Comparison of ENCODE assay signal across 1 cellular context in the genomic region with DNA sequence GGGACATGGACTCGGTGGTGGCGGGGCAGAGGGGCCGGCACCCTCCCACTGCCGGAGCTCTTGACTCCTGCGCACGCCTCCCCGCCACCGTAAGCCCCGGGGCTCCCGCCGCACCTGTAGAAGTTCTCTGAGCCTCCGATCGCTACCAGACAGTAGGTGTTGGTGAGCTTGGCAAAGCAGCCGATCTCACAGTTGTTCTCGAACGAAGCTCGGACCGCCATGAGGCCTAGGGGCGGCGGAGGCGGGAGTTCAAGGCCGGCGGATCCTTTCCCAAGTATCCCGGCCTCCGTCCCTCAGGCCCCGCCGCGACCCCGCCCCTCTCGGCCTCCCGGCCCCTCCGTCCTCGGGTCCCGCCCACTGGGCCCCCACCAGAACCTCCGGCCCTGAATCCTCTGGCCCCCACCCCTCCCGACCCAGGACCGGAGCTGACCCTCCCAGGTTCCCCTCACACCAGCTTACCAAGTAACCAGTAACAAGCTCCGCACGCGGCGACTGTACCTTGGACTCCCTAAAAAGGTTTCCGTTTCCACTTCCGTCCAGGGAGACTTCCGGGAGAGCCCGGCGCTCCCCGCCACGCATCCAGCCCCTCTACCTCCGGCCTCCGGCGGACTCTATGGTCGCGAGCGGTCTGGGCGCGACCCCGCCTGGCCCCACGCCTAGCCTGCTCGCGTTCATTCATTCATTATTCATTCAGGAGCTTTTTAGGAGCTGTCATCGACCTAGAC.
TF ChIP-seq lines count a peak whose summit lies in the region.

A gene (minus strand): TSS at position 506 of the 725 bp plus-strand sequence. CDS start 285 bp downstream, at position 221.

TF ChIP-seq in HEK293, 187 proteins besides CTCF, POLR2A, EP300 and RAD21 (continued from another document and continues in another):
- TF ChIP-seq, protein P1, sequence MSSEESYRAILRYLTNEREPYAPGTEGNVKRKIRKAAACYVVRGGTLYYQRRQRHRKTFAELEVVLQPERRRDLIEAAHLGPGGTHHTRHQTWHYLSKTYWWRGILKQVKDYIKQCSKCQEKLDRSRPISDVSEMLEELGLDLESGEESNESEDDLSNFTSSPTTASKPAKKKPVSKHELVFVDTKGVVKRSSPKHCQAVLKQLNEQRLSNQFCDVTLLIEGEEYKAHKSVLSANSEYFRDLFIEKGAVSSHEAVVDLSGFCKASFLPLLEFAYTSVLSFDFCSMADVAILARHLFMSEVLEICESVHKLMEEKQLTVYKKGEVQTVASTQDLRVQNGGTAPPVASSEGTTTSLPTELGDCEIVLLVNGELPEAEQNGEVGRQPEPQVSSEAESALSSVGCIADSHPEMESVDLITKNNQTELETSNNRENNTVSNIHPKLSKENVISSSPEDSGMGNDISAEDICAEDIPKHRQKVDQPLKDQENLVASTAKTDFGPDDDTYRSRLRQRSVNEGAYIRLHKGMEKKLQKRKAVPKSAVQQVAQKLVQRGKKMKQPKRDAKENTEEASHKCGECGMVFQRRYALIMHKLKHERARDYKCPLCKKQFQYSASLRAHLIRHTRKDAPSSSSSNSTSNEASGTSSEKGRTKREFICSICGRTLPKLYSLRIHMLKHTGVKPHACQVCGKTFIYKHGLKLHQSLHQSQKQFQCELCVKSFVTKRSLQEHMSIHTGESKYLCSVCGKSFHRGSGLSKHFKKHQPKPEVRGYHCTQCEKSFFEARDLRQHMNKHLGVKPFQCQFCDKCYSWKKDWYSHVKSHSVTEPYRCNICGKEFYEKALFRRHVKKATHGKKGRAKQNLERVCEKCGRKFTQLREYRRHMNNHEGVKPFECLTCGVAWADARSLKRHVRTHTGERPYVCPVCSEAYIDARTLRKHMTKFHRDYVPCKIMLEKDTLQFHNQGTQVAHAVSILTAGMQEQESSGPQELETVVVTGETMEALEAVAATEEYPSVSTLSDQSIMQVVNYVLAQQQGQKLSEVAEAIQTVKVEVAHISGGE (tag by site-specific recombination; conservative IDR thresholded peaks at IDR 0.05; ENCODE audit: low read depth) = peak; percentile 96
- TF ChIP-seq ZNF629 (tag by site-specific recombination; IDR thresholded peaks at IDR 0.05) (0 out of 2 replicates have a peak, but pooled peaks have one; percentile 58), ZNF830 (tag by site-specific recombination; IDR thresholded peaks at IDR 0.05; ENCODE audit: low read depth) (no peak), ZBTB1 (tag by site-specific recombination; IDR thresholded peaks at IDR 0.05) (peak; percentile 86; the same call in 1 of the 2 replicates), ZBTB48 (tag by site-specific recombination; IDR thresholded peaks at IDR 0.05) (peak; percentile 87), SP3 (tag by site-specific recombination; IDR thresholded peaks at IDR 0.05) (peak; percentile 91), ZNF416 (tag by site-specific recombination; IDR thresholded peaks at IDR 0.05) (no peak), IKZF3 (tag by site-specific recombination; IDR thresholded peaks at IDR 0.05) (0 out of 2 replicates have a peak, but pooled peaks have one; percentile 28), ZXDB (tag by site-specific recombination; IDR thresholded peaks at IDR 0.05) (peak; percentile 73), ZNF76 (tag by site-specific recombination; IDR thresholded peaks at IDR 0.05; ENCODE audit: borderline replicate concordance, low read depth) (peak; percentile 86), ZBTB8A (tag by site-specific recombination; IDR thresholded peaks at IDR 0.05) (no peak), ZBTB20 (tag by site-specific recombination; IDR thresholded peaks at IDR 0.05) (peak; percentile 52; the same call in 1 of the 2 replicates), KLF1 (tag by site-specific recombination; IDR thresholded peaks at IDR 0.05) (peak; percentile 49), GLIS1 (tag by site-specific recombination; IDR thresholded peaks at IDR 0.05) (peak; percentile 78), ZNF561 (tag by site-specific recombination; IDR thresholded peaks at IDR 0.05; ENCODE audit: borderline replicate concordance) (peak; percentile 80; the same call in 1 of the 2 replicates), ZNF223 (tag by site-specific recombination; IDR thresholded peaks at IDR 0.05) (no peak), ZFP37 (tag by site-specific recombination; IDR thresholded peaks at IDR 0.05) (0 out of 2 replicates have a peak, but pooled peaks have one; percentile 8), ZNF341 (tag by site-specific recombination; IDR thresholded peaks at IDR 0.05; ENCODE audit: low read depth) (peak; percentile 99), ZNF394 (tag by site-specific recombination; IDR thresholded peaks at IDR 0.05; ENCODE audit: borderline replicate concordance) (0 out of 2 replicates have a peak, but pooled peaks have one; percentile 46), ZNF2 (tag by site-specific recombination; IDR thresholded peaks at IDR 0.05) (peak; percentile 13; the same call in 1 of the 2 replicates), ZNF292 (tag by site-specific recombination; IDR thresholded peaks at IDR 0.05; ENCODE audit: borderline replicate concordance, low read depth) (no peak), ZSCAN16 (tag by site-specific recombination; IDR thresholded peaks at IDR 0.05) (peak; percentile 73; the same call in 1 of the 2 replicates), SCRT2 (tag by site-specific recombination; IDR thresholded peaks at IDR 0.05) (peak; percentile 91), HOXA7 (CRISPR knock-in tag; IDR thresholded peaks at IDR 0.05; ENCODE audit: borderline replicate concordance) (no peak), SP2 (tag by site-specific recombination; IDR thresholded peaks at IDR 0.05) (peak; percentile 94), ZNF621 (tag by site-specific recombination; IDR thresholded peaks at IDR 0.05) (no peak), ZNF132 (tag by site-specific recombination; IDR thresholded peaks at IDR 0.05; ENCODE audit: borderline replicate concordance) (no peak), ZNF707 (tag by site-specific recombination; IDR thresholded peaks at IDR 0.05) (no peak), ZNF324 (tag by site-specific recombination; IDR thresholded peaks at IDR 0.05) (peak; percentile 15; the same call in 1 of the 2 replicates)
- TF ChIP-seq, protein P2, sequence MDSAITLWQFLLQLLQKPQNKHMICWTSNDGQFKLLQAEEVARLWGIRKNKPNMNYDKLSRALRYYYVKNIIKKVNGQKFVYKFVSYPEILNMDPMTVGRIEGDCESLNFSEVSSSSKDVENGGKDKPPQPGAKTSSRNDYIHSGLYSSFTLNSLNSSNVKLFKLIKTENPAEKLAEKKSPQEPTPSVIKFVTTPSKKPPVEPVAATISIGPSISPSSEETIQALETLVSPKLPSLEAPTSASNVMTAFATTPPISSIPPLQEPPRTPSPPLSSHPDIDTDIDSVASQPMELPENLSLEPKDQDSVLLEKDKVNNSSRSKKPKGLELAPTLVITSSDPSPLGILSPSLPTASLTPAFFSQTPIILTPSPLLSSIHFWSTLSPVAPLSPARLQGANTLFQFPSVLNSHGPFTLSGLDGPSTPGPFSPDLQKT (IDR thresholded peaks at IDR 0.05; ENCODE audit: borderline replicate concordance, low read depth, low read length) = peak; percentile 91; the same call in 1 of the 2 replicates
- TF ChIP-seq, protein P3, sequence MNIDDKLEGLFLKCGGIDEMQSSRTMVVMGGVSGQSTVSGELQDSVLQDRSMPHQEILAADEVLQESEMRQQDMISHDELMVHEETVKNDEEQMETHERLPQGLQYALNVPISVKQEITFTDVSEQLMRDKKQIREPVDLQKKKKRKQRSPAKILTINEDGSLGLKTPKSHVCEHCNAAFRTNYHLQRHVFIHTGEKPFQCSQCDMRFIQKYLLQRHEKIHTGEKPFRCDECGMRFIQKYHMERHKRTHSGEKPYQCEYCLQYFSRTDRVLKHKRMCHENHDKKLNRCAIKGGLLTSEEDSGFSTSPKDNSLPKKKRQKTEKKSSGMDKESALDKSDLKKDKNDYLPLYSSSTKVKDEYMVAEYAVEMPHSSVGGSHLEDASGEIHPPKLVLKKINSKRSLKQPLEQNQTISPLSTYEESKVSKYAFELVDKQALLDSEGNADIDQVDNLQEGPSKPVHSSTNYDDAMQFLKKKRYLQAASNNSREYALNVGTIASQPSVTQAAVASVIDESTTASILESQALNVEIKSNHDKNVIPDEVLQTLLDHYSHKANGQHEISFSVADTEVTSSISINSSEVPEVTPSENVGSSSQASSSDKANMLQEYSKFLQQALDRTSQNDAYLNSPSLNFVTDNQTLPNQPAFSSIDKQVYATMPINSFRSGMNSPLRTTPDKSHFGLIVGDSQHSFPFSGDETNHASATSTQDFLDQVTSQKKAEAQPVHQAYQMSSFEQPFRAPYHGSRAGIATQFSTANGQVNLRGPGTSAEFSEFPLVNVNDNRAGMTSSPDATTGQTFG (tag by site-specific recombination; IDR thresholded peaks at IDR 0.05; ENCODE audit: borderline replicate concordance) = no peak
- TF ChIP-seq, protein P4, sequence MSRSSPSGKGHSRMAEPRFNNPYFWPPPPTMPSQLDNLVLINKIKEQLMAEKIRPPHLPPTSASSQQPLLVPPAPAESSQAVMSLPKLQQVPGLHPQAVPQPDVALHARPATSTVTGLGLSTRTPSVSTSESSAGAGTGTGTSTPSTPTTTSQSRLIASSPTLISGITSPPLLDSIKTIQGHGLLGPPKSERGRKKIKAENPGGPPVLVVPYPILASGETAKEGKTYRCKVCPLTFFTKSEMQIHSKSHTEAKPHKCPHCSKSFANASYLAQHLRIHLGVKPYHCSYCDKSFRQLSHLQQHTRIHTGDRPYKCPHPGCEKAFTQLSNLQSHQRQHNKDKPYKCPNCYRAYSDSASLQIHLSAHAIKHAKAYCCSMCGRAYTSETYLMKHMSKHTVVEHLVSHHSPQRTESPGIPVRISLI (tag by site-specific recombination; IDR thresholded peaks at IDR 0.05) = no peak
- TF ChIP-seq, protein P5, sequence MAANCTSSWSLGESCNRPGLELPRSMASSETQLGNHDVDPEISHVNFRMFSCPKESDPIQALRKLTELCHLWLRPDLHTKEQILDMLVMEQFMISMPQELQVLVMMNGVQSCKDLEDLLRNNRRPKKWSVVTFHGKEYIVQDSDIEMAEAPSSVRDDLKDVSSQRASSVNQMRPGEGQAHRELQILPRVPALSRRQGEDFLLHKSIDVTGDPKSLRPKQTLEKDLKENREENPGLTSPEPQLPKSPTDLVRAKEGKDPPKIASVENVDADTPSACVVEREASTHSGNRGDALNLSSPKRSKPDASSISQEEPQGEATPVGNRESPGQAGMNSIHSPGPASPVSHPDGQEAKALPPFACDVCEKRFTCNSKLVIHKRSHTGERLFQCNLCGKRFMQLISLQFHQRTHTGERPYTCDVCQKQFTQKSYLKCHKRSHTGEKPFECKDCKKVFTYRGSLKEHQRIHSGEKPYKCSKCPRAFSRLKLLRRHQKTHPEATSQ (tag by site-specific recombination; IDR thresholded peaks at IDR 0.05) = 0 out of 2 replicates have a peak, but pooled peaks have one; percentile 11
- TF ChIP-seq, protein P6, sequence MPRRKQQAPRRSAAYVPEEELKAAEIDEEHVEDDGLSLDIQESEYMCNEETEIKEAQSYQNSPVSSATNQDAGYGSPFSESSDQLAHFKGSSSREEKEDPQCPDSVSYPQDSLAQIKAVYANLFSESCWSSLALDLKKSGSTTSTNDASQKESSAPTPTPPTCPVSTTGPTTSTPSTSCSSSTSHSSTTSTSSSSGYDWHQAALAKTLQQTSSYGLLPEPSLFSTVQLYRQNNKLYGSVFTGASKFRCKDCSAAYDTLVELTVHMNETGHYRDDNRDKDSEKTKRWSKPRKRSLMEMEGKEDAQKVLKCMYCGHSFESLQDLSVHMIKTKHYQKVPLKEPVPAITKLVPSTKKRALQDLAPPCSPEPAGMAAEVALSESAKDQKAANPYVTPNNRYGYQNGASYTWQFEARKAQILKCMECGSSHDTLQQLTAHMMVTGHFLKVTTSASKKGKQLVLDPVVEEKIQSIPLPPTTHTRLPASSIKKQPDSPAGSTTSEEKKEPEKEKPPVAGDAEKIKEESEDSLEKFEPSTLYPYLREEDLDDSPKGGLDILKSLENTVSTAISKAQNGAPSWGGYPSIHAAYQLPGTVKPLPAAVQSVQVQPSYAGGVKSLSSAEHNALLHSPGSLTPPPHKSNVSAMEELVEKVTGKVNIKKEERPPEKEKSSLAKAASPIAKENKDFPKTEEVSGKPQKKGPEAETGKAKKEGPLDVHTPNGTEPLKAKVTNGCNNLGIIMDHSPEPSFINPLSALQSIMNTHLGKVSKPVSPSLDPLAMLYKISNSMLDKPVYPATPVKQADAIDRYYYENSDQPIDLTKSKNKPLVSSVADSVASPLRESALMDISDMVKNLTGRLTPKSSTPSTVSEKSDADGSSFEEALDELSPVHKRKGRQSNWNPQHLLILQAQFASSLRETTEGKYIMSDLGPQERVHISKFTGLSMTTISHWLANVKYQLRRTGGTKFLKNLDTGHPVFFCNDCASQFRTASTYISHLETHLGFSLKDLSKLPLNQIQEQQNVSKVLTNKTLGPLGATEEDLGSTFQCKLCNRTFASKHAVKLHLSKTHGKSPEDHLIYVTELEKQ (tag by site-specific recombination; IDR thresholded peaks at IDR 0.05; ENCODE audit: borderline replicate concordance) = no peak
- TF ChIP-seq, protein P7, sequence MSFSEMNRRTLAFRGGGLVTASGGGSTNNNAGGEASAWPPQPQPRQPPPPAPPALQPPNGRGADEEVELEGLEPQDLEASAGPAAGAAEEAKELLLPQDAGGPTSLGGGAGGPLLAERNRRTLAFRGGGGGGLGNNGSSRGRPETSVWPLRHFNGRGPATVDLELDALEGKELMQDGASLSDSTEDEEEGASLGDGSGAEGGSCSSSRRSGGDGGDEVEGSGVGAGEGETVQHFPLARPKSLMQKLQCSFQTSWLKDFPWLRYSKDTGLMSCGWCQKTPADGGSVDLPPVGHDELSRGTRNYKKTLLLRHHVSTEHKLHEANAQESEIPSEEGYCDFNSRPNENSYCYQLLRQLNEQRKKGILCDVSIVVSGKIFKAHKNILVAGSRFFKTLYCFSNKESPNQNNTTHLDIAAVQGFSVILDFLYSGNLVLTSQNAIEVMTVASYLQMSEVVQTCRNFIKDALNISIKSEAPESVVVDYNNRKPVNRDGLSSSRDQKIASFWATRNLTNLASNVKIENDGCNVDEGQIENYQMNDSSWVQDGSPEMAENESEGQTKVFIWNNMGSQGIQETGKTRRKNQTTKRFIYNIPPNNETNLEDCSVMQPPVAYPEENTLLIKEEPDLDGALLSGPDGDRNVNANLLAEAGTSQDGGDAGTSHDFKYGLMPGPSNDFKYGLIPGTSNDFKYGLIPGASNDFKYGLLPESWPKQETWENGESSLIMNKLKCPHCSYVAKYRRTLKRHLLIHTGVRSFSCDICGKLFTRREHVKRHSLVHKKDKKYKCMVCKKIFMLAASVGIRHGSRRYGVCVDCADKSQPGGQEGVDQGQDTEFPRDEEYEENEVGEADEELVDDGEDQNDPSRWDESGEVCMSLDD (tag by site-specific recombination; IDR thresholded peaks at IDR 0.05) = 0 out of 2 replicates have a peak, but pooled peaks have one; percentile 12
- TF ChIP-seq, protein P8, sequence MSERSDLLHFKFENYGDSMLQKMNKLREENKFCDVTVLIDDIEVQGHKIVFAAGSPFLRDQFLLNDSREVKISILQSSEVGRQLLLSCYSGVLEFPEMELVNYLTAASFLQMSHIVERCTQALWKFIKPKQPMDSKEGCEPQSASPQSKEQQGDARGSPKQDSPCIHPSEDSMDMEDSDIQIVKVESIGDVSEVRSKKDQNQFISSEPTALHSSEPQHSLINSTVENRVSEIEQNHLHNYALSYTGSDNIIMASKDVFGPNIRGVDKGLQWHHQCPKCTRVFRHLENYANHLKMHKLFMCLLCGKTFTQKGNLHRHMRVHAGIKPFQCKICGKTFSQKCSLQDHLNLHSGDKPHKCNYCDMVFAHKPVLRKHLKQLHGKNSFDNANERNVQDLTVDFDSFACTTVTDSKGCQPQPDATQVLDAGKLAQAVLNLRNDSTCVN (tag by site-specific recombination; optimal IDR thresholded peaks at IDR 0.05) = peak; percentile 81
